Comparison of ENCODE assay signal across 11 cellular contexts in genomic region chr16:53224932-53225533, GRCh38.
DNase-seq lines count a peak whose midpoint lies in the region; ATAC-seq, FAIRE-seq and TF ChIP-seq lines count a peak whose summit lies in the region.
"Had no signal": no experiment of that assay in that cellular context is flagged by ENCODE, and none has a peak within 500 bp of the region (broad histone marks: within the 10 kb centered on the region; RNA-seq: fewer than 3 reads in every experiment).

No MANE protein-coding gene starts in this region.

- FAIRE-seq in A549 (lab: Jason Lieb, UNC) = no peak

- H3K79me1 ChIP-seq in H9 (ENCODE audit: insufficient read depth, low read depth, low read length, poor library complexity, severe bottlenecking) = no peaks in the 10 kb centered on the region

- TF ChIP-seq EP300 in A549 (IDR thresholded peaks at IDR 0.05) = no peak

- H4K5ac ChIP-seq in H9 (ENCODE audit: insufficient read length, low read depth, low read length) = no peak overlapping the region

- TF ChIP-seq RAD21 in A549 (conservative IDR thresholded peaks at IDR 0.05 in 1 of 2, IDR thresholded peaks at IDR 0.05 in 1 of 2) = no peak

- no peaks in the 10 kb centered on the region for H3K23me2 ChIP-seq in H9 (ENCODE audit: insufficient read length, low read depth, low read length, poor library complexity, severe bottlenecking)

- H3K9ac ChIP-seq in H9 (ENCODE audit: extremely low read depth, insufficient read length, low read length) = no peak overlapping the region

- CTCF ChIA-PET in A549 (lab: Yijun Ruan, JAX) = no interaction called here
- CTCF ChIA-PET in activated CD4-positive, alpha-beta memory T cell treated with anti-CD3 and anti-CD28 coated beads for 36 hours (lab: Charles Lee) = no interaction called here

- no peak overlapping the region for H3K14ac ChIP-seq in H9 (ENCODE audit: insufficient read depth, low read length)

- H3K9me3 Mint-ChIP-seq in H9 = no peaks in the 10 kb centered on the region
- H3K9me3 Mint-ChIP-seq in activated CD4-positive, alpha-beta memory T cell treated with anti-CD3 and anti-CD28 coated beads for 36 hours = no peaks in the 10 kb centered on the region

- H3K36me3 ChIP-seq in aorta (ENCODE audit: control insufficient read depth in 1 of 2, insufficient read depth in 2 of 2, low read length in 1 of 2) = no peaks in the 10 kb centered on the region

- H3K4me2 ChIP-seq in A549 (peak overlapping the region; percentile 31; the same call in 2 of the 3 replicates), H9 (ENCODE audit: insufficient read depth, insufficient read length, low read length) (no peak overlapping the region)

- H2AK5ac ChIP-seq in H9 (ENCODE audit: insufficient read length, low read length) = no peak overlapping the region

- no peak overlapping the region for H2BK20ac ChIP-seq in H9 (ENCODE audit: low read depth, low read length, poor library complexity, severe bottlenecking)

- H3K27ac ChIP-seq in A549 = peak overlapping the region; percentile 45 to 62
- H3K27ac ChIP-seq in H9 (ENCODE audit: insufficient read length, low read depth, low read length) = no peak overlapping the region
- no peak overlapping the region for H3K27ac ChIP-seq in aorta (ENCODE audit: low read depth in 1 of 2, low read length in 2 of 2)
- H3K27ac ChIP-seq: adrenal gland had no signal

- no peak for TF ChIP-seq POLR2A in A549 (IDR thresholded peaks at IDR 0.05; ENCODE audit: low read length)

- H3K23ac ChIP-seq in H9 (ENCODE audit: insufficient read length, low read depth, low read length) = no peak overlapping the region

- 58% methylated on average over 2 of the region's 2 CpGs for WGBS in A549 (ENCODE audit: missing lambda C conversion rate)
- WGBS in H9 (ENCODE audit: extremely low coverage, insufficient read length, low lambda C conversion rate) = no CpG with 5 or more reads among the region's 2 CpGs
- WGBS in aorta, 2 donors = 76 to 78% methylated on average over 2 of the region's 2 CpGs

- H3K27ac Mint-ChIP-seq in H9 = peak overlapping the region in 2 of 3 experiments; percentile 28 to 76; a peak in 1 of 7 replicates
- H3K27ac Mint-ChIP-seq in activated CD4-positive, alpha-beta memory T cell treated with anti-CD3 and anti-CD28 coated beads for 36 hours = no peak overlapping the region

- H3K4me1 ChIP-seq in A549 (peaks cover 29% of the 10 kb centered on the region), H9 (ENCODE audit: insufficient read depth, low read length) (no peaks in the 10 kb centered on the region), aorta (ENCODE audit: control insufficient read depth in 1 of 2, insufficient read depth in 2 of 2, low read length in 2 of 2) (peaks cover 1 to 2% of the 10 kb centered on the region in 2 donors)

- H3K27me3 ChIP-seq in H9 (ENCODE audit: insufficient read depth, low read length) (no peaks in the 10 kb centered on the region), aorta (ENCODE audit: control insufficient read depth in 1 of 2, insufficient read depth in 2 of 2, low read length in 1 of 2) (no peaks in the 10 kb centered on the region)
- H3K27me3 ChIP-seq: adrenal gland had no signal

- H2BK12ac ChIP-seq in H9 (ENCODE audit: insufficient read length, low read depth, low read length) = no peak overlapping the region

- intact Hi-C loops in activated CD4-positive, alpha-beta memory T cell treated with anti-CD3 and anti-CD28 coated beads for 36 hours (cut with micrococcal nuclease) = no loop called here
- intact Hi-C loops in aorta (cut with DNase I) = no loop called here

- no peak overlapping the region for H2BK120ac ChIP-seq in H9 (ENCODE audit: low read depth, low read length, poor library complexity, severe bottlenecking)

- H3K18ac ChIP-seq in H9 (ENCODE audit: insufficient read length, low read depth, low read length) = no peak overlapping the region

- H4K20me1 ChIP-seq in H9 (ENCODE audit: control insufficient read depth, insufficient read depth, insufficient read length) = no peaks in the 10 kb centered on the region

- no peaks in the 10 kb centered on the region for H3K27me3 Mint-ChIP-seq in H9 (ENCODE audit: low read depth)
- no peaks in the 10 kb centered on the region for H3K27me3 Mint-ChIP-seq in activated CD4-positive, alpha-beta memory T cell treated with anti-CD3 and anti-CD28 coated beads for 36 hours

- H3K36me3 Mint-ChIP-seq in H9 (ENCODE audit: insufficient read depth in 1 of 3, low read depth in 3 of 3) = peaks cover 18 to 54% (median 53%) of the 10 kb centered on the region in 3 experiments; a peak in 6 of 7 replicates
- peaks cover 8% of the 10 kb centered on the region for H3K36me3 Mint-ChIP-seq in activated CD4-positive, alpha-beta memory T cell treated with anti-CD3 and anti-CD28 coated beads for 36 hours

- no peaks in the 10 kb centered on the region for H3K9me3 ChIP-seq in A549
- H3K9me3 ChIP-seq in H9 (ENCODE audit: control insufficient read depth, low read depth, low read length) = no peaks in the 10 kb centered on the region
- H3K9me3 ChIP-seq in aorta (ENCODE audit: control insufficient read depth, low read length) = no peaks in the 10 kb centered on the region
- H3K9me3 ChIP-seq: adrenal gland had no signal

- H4K91ac ChIP-seq in H9 (ENCODE audit: insufficient read length, low read depth, low read length) = no peak overlapping the region

- no peak overlapping the region for H4K8ac ChIP-seq in H9 (replicated peaks; ENCODE audit: insufficient read length, low read depth, low read length)

- no peak overlapping the region for H2BK15ac ChIP-seq in H9 (ENCODE audit: low read depth, low read length)

- no peak overlapping the region for H3K4me3 ChIP-seq in A549
- no peak overlapping the region for H3K4me3 ChIP-seq in aorta (ENCODE audit: low read length in 2 of 2)
- H3K4me3 ChIP-seq: adrenal gland had no signal

- POLR2A ChIA-PET in A549 (lab: Yijun Ruan, JAX) = no interaction called here
- POLR2A ChIA-PET in activated CD4-positive, alpha-beta memory T cell treated with anti-CD3 and anti-CD28 coated beads for 36 hours (lab: Charles Lee) = no interaction called here

- no peak overlapping the region for H3K56ac ChIP-seq in H9 (ENCODE audit: insufficient read length, low read depth, low read length)

- TF ChIP-seq CTCF in A549 (IDR thresholded peaks at IDR 0.05) = no peak
- TF ChIP-seq CTCF in H9 (conservative IDR thresholded peaks at IDR 0.05) = no peak

- H3K79me2 ChIP-seq in H9 (ENCODE audit: insufficient read depth, low read length) = no peaks in the 10 kb centered on the region; the same call in 1 of the 2 replicates

- DNase-seq in A549 (ENCODE audit: low read depth in 1 of 2, low spot score in 1 of 2) = peak in 1 of 2 experiments; percentile 55
- no peak for DNase-seq in H9
- DNase-seq in SIG-M5 treated with dmso at 0.1 percent for 504 hours (lab: John Stamatoyannopoulos, UW; ENCODE audit: unreplicated experiment) = peak; percentile 77
- DNase-seq in hepatic stellate cell (ENCODE audit: low spot score) = peak; percentile 5
- DNase-seq in activated CD4-positive, alpha-beta memory T cell treated with anti-CD3 and anti-CD28 coated beads for 36 hours = no peak
- no peak for DNase-seq in effector CD8-positive, alpha-beta T cell (lab: John Stamatoyannopoulos, UW)
- DNase-seq in cortex of kidney (lab: John Stamatoyannopoulos, UW) = no peak
- DNase-seq in aorta = no peak
- DNase-seq: stimulated activated CD8-positive, alpha-beta memory T cell treated with anti-CD3 and anti-CD28 coated beads, Interleukin-4, amount 100 ng/mL, for 48 hours; T-helper 1 cell had no signal

- H2AFZ ChIP-seq in H9 (ENCODE audit: low read length) = no peak overlapping the region

- no peak overlapping the region for H3T11ph ChIP-seq in H9 (ENCODE audit: low read length)

- H3K4me1 Mint-ChIP-seq in H9 = no peaks in the 10 kb centered on the region
- H3K4me1 Mint-ChIP-seq in activated CD4-positive, alpha-beta memory T cell treated with anti-CD3 and anti-CD28 coated beads for 36 hours (ENCODE audit: low read depth) = no peaks in the 10 kb centered on the region

- no peak overlapping the region for H3K4me3 Mint-ChIP-seq in H9
- no peak overlapping the region for H3K4me3 Mint-ChIP-seq in activated CD4-positive, alpha-beta memory T cell treated with anti-CD3 and anti-CD28 coated beads for 36 hours

- no peak overlapping the region for H2BK5ac ChIP-seq in H9 (ENCODE audit: insufficient read length, low read length)

- ATAC-seq in A549 (peak; percentile 39 to 57; a peak in 2 of 6 replicates), aorta (ENCODE audit: low FRiP score) (no peak)

- H3K4ac ChIP-seq in H9 (ENCODE audit: low read depth, low read length) = no peak overlapping the region

TF ChIP-seq in A549, 52 proteins besides CTCF, POLR2A, EP300 and RAD21:
- TF ChIP-seq CBX2 (IDR thresholded peaks at IDR 0.05; ENCODE audit: borderline replicate concordance, low read depth) = no peak
- TF ChIP-seq NFE2L2 (conservative IDR thresholded peaks at IDR 0.05; ENCODE audit: low read length) = peak; percentile 82
- 0 out of 2 replicates have a peak, but pooled peaks have one; percentile 43 for TF ChIP-seq HOXB13 (CRISPR knock-in tag; IDR thresholded peaks at IDR 0.05; ENCODE audit: low read depth)
- no peak for TF ChIP-seq EHF (CRISPR knock-in tag; IDR thresholded peaks at IDR 0.05)
- peak; percentile 89 for TF ChIP-seq MAFK (IDR thresholded peaks at IDR 0.05; ENCODE audit: partially characterized antibody)
- TF ChIP-seq, protein P1, sequence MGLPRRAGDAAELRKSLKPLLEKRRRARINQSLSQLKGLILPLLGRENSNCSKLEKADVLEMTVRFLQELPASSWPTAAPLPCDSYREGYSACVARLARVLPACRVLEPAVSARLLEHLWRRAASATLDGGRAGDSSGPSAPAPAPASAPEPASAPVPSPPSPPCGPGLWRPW (IDR thresholded peaks at IDR 0.05) = no peak
- TF ChIP-seq PHF8 (IDR thresholded peaks at IDR 0.05; ENCODE audit: borderline replicate concordance, low read depth) = no peak

Comparison
In these comparisons a context has a peak if more than half of its experiments do, and no peak if none do; other contexts are left out.
1. DNase-seq: peak in SIG-M5 treated with dmso at 0.1 percent for 504 hours (single experiment) and hepatic stellate cell (single experiment); none in H9 (single experiment), activated CD4-positive, alpha-beta memory T cell treated with anti-CD3 and anti-CD28 coated beads for 36 hours (single experiment), effector CD8-positive, alpha-beta T cell (single experiment), cortex of kidney (single experiment) and aorta (0 of 2).
2. H3K27ac ChIP-seq: peak in A549 (2 of 2); none in H9 (single experiment) and aorta (0 of 2).